Comparison of ENCODE assay signal across 8 cellular contexts in genomic region chr9:131755541-131756198, GRCh38. TPM values are rescaled to one million over a fixed set of nuclear protein-coding genes. Genes with fewer than 3 reads are reported as not detected.
A peak's percentile ranks its signal among the peaks of the same experiment; 100 is the strongest.
DNase-seq lines count a peak whose midpoint lies in the region; ATAC-seq, FAIRE-seq and TF ChIP-seq lines count a peak whose summit lies in the region.

No MANE protein-coding gene starts in this region.

- H3K9me3 ChIP-seq in heart right ventricle, result no peaks in the 10 kb centered on the region

- H3K9me3 Mint-ChIP-seq in activated naive CD8-positive, alpha-beta T cell treated with anti-CD3 and anti-CD28 coated beads for 36 hours, result no peaks in the 10 kb centered on the region

- H3K36me3 Mint-ChIP-seq in activated naive CD8-positive, alpha-beta T cell treated with anti-CD3 and anti-CD28 coated beads for 36 hours, result no peaks in the 10 kb centered on the region

- H3K27me3 ChIP-seq in heart right ventricle, result peaks cover 0 to 35% (median 27%) of the 10 kb centered on the region in 7 donors

- H3K4me1 ChIP-seq in heart right ventricle, result peaks cover 0 to 5% (median 0%) of the 10 kb centered on the region in 9 donors

- peaks cover 11% of the 10 kb centered on the region for H3K4me1 Mint-ChIP-seq in activated naive CD8-positive, alpha-beta T cell treated with anti-CD3 and anti-CD28 coated beads for 36 hours

- peaks cover 8% of the 10 kb centered on the region for H3K27me3 Mint-ChIP-seq in activated naive CD8-positive, alpha-beta T cell treated with anti-CD3 and anti-CD28 coated beads for 36 hours

- no peaks in the 10 kb centered on the region for H3K36me3 ChIP-seq in heart right ventricle

- intact Hi-C loops in heart right ventricle (cut with DNase I), result loop anchor here in 1 of 10 donors (5.0 kb wide), 1 partner anchor 507 kb away; no protein-coding TSS in a partner anchor

- ATAC-seq in heart right ventricle (peak; percentile 83 to 91 (median 87)), GM21786 (IDR thresholded peaks at IDR 0.05; ENCODE audit: unreplicated experiment) (no peak)

- TF ChIP-seq CTCF in heart right ventricle (IDR thresholded peaks at IDR 0.05), result peak; percentile 39 to 85 (median 76)

- no peak overlapping the region for H3K27ac ChIP-seq in heart right ventricle

- no peak overlapping the region for H3K27ac Mint-ChIP-seq in activated naive CD8-positive, alpha-beta T cell treated with anti-CD3 and anti-CD28 coated beads for 36 hours

- DNase-seq in CD1c-positive myeloid dendritic cell (ENCODE audit: extremely low spot score), result peak; percentile 91
- peak; percentile 23 for DNase-seq in H54 (ENCODE audit: insufficient read length, low spot score)
- peak; percentile 60 for DNase-seq in NCI-H146 treated with DMSO at 0.1 percent for 48 hours (lab: John Stamatoyannopoulos, UW; ENCODE audit: unreplicated experiment)
- peak; percentile 77 for DNase-seq in T follicular helper cell (ENCODE audit: low read depth)
- DNase-seq in activated naive CD8-positive, alpha-beta T cell treated with anti-CD3 and anti-CD28 coated beads for 36 hours, result peak; percentile 83
- peak; percentile 71 to 79 for DNase-seq in heart right ventricle
- peak; percentile 70 for DNase-seq in renal cortical epithelial cell (ENCODE audit: low read depth)

- WGBS in heart right ventricle, 2 donors, result 20 to 21% methylated on average over 13 of the region's 13 CpGs

- H3K4me3 Mint-ChIP-seq in activated naive CD8-positive, alpha-beta T cell treated with anti-CD3 and anti-CD28 coated beads for 36 hours, result no peak overlapping the region

- no peak for TF ChIP-seq POLR2A in H54 (IDR thresholded peaks at IDR 0.05; ENCODE audit: low read depth, low read length)

- H3K4me3 ChIP-seq in heart right ventricle, result no peak overlapping the region

- no peak for FAIRE-seq in H54 (lab: Jason Lieb, UNC)

RNA-seq across cellular contexts. Expression of gene RAPGEF1, which starts 15.8 kb away (rescaled TPM):
- 10 to 100 TPM; 82.3 to 89.0 TPM for total RNA-seq in activated naive CD8-positive, alpha-beta T cell treated with anti-CD3 and anti-CD28 coated beads for 36 hours
- total RNA-seq in heart right ventricle (100 to 1,000 TPM in 7 of 10 donors, 10 to 100 TPM in 3; 84.0 to 135 (median 120) TPM), renal cortical epithelial cell (20.8 and 31.3 TPM in 2 replicates)
- polyA plus RNA-seq in heart right ventricle, result 10 to 100 TPM; 39.6 to 39.9 TPM

Comparison
In these comparisons a context has a peak if more than half of its experiments do, and no peak if none do; other contexts are left out.
1. DNase-seq: peak in every context shown above with its lines; median percentile 91 in CD1c-positive myeloid dendritic cell; 83 in activated naive CD8-positive, alpha-beta T cell treated with anti-CD3 and anti-CD28 coated beads for 36 hours; 77 in T follicular helper cell; 75 in heart right ventricle; 70 in renal cortical epithelial cell; 60 in NCI-H146 treated with DMSO at 0.1 percent for 48 hours; 23 in H54.